17 cellular contexts compared by ENCODE assay signal in genomic region chr13:109215377-109215776, GRCh38.
DNase-seq lines count a peak whose midpoint lies in the region; ATAC-seq lines count a peak whose summit lies in the region.
"Had no signal": no experiment of that assay in that cellular context is flagged by ENCODE, and none has a peak within 500 bp of the region (broad histone marks: within the 10 kb centered on the region; RNA-seq: fewer than 3 reads in every experiment).

No MANE protein-coding gene starts in this region.

- DNase-seq in activated CD4-positive, alpha-beta T cell treated with anti-CD3 and anti-CD28 coated beads for 36 hours: no peak
- no peak for DNase-seq in activated CD4-positive, alpha-beta T cell treated with anti-CD3 and anti-CD28 coated beads for 4 hours
- DNase-seq in activated naive CD8-positive, alpha-beta T cell treated with anti-CD3 and anti-CD28 coated beads, Interleukin-2, amount 50 U/mL, for 24 hours: no peak
- no peak for DNase-seq in activated naive CD8-positive, alpha-beta T cell treated with anti-CD3 and anti-CD28 coated beads for 36 hours
- DNase-seq in stimulated activated effector memory CD8-positive, alpha-beta T cell treated with anti-CD3 and anti-CD28 coated beads, Interleukin-12 subunit alpha, Interleukin-12 subunit beta, amount 100 ng/mL, for 72 hours (ENCODE audit: low spot score in 2 of 2): no peak
- DNase-seq in stimulated activated CD4-positive, alpha-beta T cell treated with anti-CD3 and anti-CD28 coated beads, Interleukin-4, amount 100 ng/mL, for 4 hours: no peak
- no peak for DNase-seq in T-helper 17 cell
- DNase-seq: 8988T; CD4-positive, alpha-beta memory T cell; DMS153; DMS79; GDM1; GOT3; H7 had no signal

- H3K9me3 ChIP-seq in T-helper 17 cell (ENCODE audit: control insufficient read depth, low read length, poor library complexity, severe bottlenecking): no peaks in the 10 kb centered on the region
- H3K9me3 ChIP-seq: BLaER1 had no signal

- intact Hi-C loops in activated CD4-positive, alpha-beta T cell treated with anti-CD3 and anti-CD28 coated beads for 36 hours (cut with DNase I, micrococcal nuclease): no loop called here

- POLR2A ChIA-PET in activated CD4-positive, alpha-beta T cell treated with anti-CD3 and anti-CD28 coated beads for 36 hours (lab: Charles Lee): no interaction called here

- CTCF ChIA-PET in activated CD4-positive, alpha-beta T cell treated with anti-CD3 and anti-CD28 coated beads for 36 hours (lab: Charles Lee): interaction anchor here (0.8 kb wide), 1 partner anchor 12 kb away, joined by 3 read pairs; no protein-coding TSS in a partner anchor

- no peaks in the 10 kb centered on the region for H3K4me1 Mint-ChIP-seq in activated CD4-positive, alpha-beta T cell treated with anti-CD3 and anti-CD28 coated beads for 36 hours
- H3K4me1 Mint-ChIP-seq in activated naive CD8-positive, alpha-beta T cell treated with anti-CD3 and anti-CD28 coated beads, Interleukin-2, amount 50 U/mL, for 24 hours: no peaks in the 10 kb centered on the region
- no peaks in the 10 kb centered on the region for H3K4me1 Mint-ChIP-seq in activated naive CD8-positive, alpha-beta T cell treated with anti-CD3 and anti-CD28 coated beads for 36 hours
- H3K4me1 Mint-ChIP-seq in activated T-helper 17 cell treated with anti-CD3 and anti-CD28 coated beads, Interleukin-2, amount 50 U/mL, for 72 hours: no peaks in the 10 kb centered on the region
- H3K4me1 Mint-ChIP-seq in stimulated activated effector memory CD8-positive, alpha-beta T cell treated with anti-CD3 and anti-CD28 coated beads, Interleukin-12 subunit alpha, Interleukin-12 subunit beta, amount 100 ng/mL, for 72 hours: no peaks in the 10 kb centered on the region
- H3K4me1 Mint-ChIP-seq in T-helper 17 cell: no peaks in the 10 kb centered on the region
- H3K4me1 Mint-ChIP-seq: CD14-positive monocyte; CD4-positive, alpha-beta memory T cell had no signal

- H3K36me3 Mint-ChIP-seq in activated CD4-positive, alpha-beta T cell treated with anti-CD3 and anti-CD28 coated beads for 36 hours (ENCODE audit: low read depth): no peaks in the 10 kb centered on the region
- H3K36me3 Mint-ChIP-seq in activated naive CD8-positive, alpha-beta T cell treated with anti-CD3 and anti-CD28 coated beads, Interleukin-2, amount 50 U/mL, for 24 hours (ENCODE audit: low read depth): no peaks in the 10 kb centered on the region
- H3K36me3 Mint-ChIP-seq in activated naive CD8-positive, alpha-beta T cell treated with anti-CD3 and anti-CD28 coated beads for 36 hours: no peaks in the 10 kb centered on the region
- H3K36me3 Mint-ChIP-seq in activated T-helper 17 cell treated with anti-CD3 and anti-CD28 coated beads, Interleukin-2, amount 50 U/mL, for 72 hours (ENCODE audit: low read depth): no peaks in the 10 kb centered on the region
- H3K36me3 Mint-ChIP-seq in stimulated activated effector memory CD8-positive, alpha-beta T cell treated with anti-CD3 and anti-CD28 coated beads, Interleukin-12 subunit alpha, Interleukin-12 subunit beta, amount 100 ng/mL, for 72 hours: no peaks in the 10 kb centered on the region
- H3K36me3 Mint-ChIP-seq in T-helper 17 cell (ENCODE audit: low read depth): no peaks in the 10 kb centered on the region
- H3K36me3 Mint-ChIP-seq: CD14-positive monocyte; CD4-positive, alpha-beta memory T cell had no signal

- ATAC-seq in activated CD4-positive, alpha-beta T cell treated with anti-CD3 and anti-CD28 coated beads for 36 hours: peak; percentile 45
- ATAC-seq in activated naive CD8-positive, alpha-beta T cell treated with anti-CD3 and anti-CD28 coated beads, Interleukin-2, amount 50 U/mL, for 24 hours: peak; percentile 49
- ATAC-seq in activated T-helper 17 cell treated with anti-CD3 and anti-CD28 coated beads, Interleukin-2, amount 50 U/mL, for 72 hours (replicated peaks): peak; percentile 46
- ATAC-seq in stimulated activated effector memory CD8-positive, alpha-beta T cell treated with anti-CD3 and anti-CD28 coated beads, Interleukin-12 subunit alpha, Interleukin-12 subunit beta, amount 100 ng/mL, for 72 hours: peak; percentile 59
- ATAC-seq in T-helper 17 cell: no peak

- H3K27ac Mint-ChIP-seq in activated CD4-positive, alpha-beta T cell treated with anti-CD3 and anti-CD28 coated beads for 36 hours: no peak overlapping the region
- H3K27ac Mint-ChIP-seq in activated naive CD8-positive, alpha-beta T cell treated with anti-CD3 and anti-CD28 coated beads, Interleukin-2, amount 50 U/mL, for 24 hours: no peak overlapping the region
- H3K27ac Mint-ChIP-seq in activated naive CD8-positive, alpha-beta T cell treated with anti-CD3 and anti-CD28 coated beads for 36 hours: no peak overlapping the region
- no peak overlapping the region for H3K27ac Mint-ChIP-seq in activated T-helper 17 cell treated with anti-CD3 and anti-CD28 coated beads, Interleukin-2, amount 50 U/mL, for 72 hours
- H3K27ac Mint-ChIP-seq in stimulated activated effector memory CD8-positive, alpha-beta T cell treated with anti-CD3 and anti-CD28 coated beads, Interleukin-12 subunit alpha, Interleukin-12 subunit beta, amount 100 ng/mL, for 72 hours: no peak overlapping the region
- H3K27ac Mint-ChIP-seq in T-helper 17 cell: no peak overlapping the region

- no peak overlapping the region for H3K4me3 Mint-ChIP-seq in activated CD4-positive, alpha-beta T cell treated with anti-CD3 and anti-CD28 coated beads for 36 hours
- H3K4me3 Mint-ChIP-seq in activated naive CD8-positive, alpha-beta T cell treated with anti-CD3 and anti-CD28 coated beads, Interleukin-2, amount 50 U/mL, for 24 hours: no peak overlapping the region
- H3K4me3 Mint-ChIP-seq in activated naive CD8-positive, alpha-beta T cell treated with anti-CD3 and anti-CD28 coated beads for 36 hours: no peak overlapping the region
- H3K4me3 Mint-ChIP-seq in activated T-helper 17 cell treated with anti-CD3 and anti-CD28 coated beads, Interleukin-2, amount 50 U/mL, for 72 hours: no peak overlapping the region
- no peak overlapping the region for H3K4me3 Mint-ChIP-seq in stimulated activated effector memory CD8-positive, alpha-beta T cell treated with anti-CD3 and anti-CD28 coated beads, Interleukin-12 subunit alpha, Interleukin-12 subunit beta, amount 100 ng/mL, for 72 hours
- no peak overlapping the region for H3K4me3 Mint-ChIP-seq in T-helper 17 cell
- H3K4me3 Mint-ChIP-seq: CD14-positive monocyte; CD4-positive, alpha-beta memory T cell had no signal

- peaks cover 1% of the 10 kb centered on the region for H3K27me3 Mint-ChIP-seq in activated CD4-positive, alpha-beta T cell treated with anti-CD3 and anti-CD28 coated beads for 36 hours
- no peaks in the 10 kb centered on the region for H3K27me3 Mint-ChIP-seq in activated naive CD8-positive, alpha-beta T cell treated with anti-CD3 and anti-CD28 coated beads, Interleukin-2, amount 50 U/mL, for 24 hours
- no peaks in the 10 kb centered on the region for H3K27me3 Mint-ChIP-seq in activated naive CD8-positive, alpha-beta T cell treated with anti-CD3 and anti-CD28 coated beads for 36 hours
- H3K27me3 Mint-ChIP-seq in activated T-helper 17 cell treated with anti-CD3 and anti-CD28 coated beads, Interleukin-2, amount 50 U/mL, for 72 hours: no peaks in the 10 kb centered on the region
- peaks cover 10% of the 10 kb centered on the region for H3K27me3 Mint-ChIP-seq in T-helper 17 cell
- H3K27me3 Mint-ChIP-seq: CD4-positive, alpha-beta memory T cell had no signal

- H3K9me3 Mint-ChIP-seq in activated CD4-positive, alpha-beta T cell treated with anti-CD3 and anti-CD28 coated beads for 36 hours (ENCODE audit: low read depth): no peaks in the 10 kb centered on the region
- no peaks in the 10 kb centered on the region for H3K9me3 Mint-ChIP-seq in activated naive CD8-positive, alpha-beta T cell treated with anti-CD3 and anti-CD28 coated beads, Interleukin-2, amount 50 U/mL, for 24 hours
- H3K9me3 Mint-ChIP-seq in activated naive CD8-positive, alpha-beta T cell treated with anti-CD3 and anti-CD28 coated beads for 36 hours: no peaks in the 10 kb centered on the region
- H3K9me3 Mint-ChIP-seq in activated T-helper 17 cell treated with anti-CD3 and anti-CD28 coated beads, Interleukin-2, amount 50 U/mL, for 72 hours: no peaks in the 10 kb centered on the region
- peaks cover 3% of the 10 kb centered on the region for H3K9me3 Mint-ChIP-seq in stimulated activated effector memory CD8-positive, alpha-beta T cell treated with anti-CD3 and anti-CD28 coated beads, Interleukin-12 subunit alpha, Interleukin-12 subunit beta, amount 100 ng/mL, for 72 hours
- H3K9me3 Mint-ChIP-seq: CD4-positive, alpha-beta memory T cell had no signal
